8 cellular contexts compared by ENCODE assay signal in genomic region chr6:3231213-3232016, GRCh38. TPM values are rescaled to one million over a fixed set of nuclear protein-coding genes. Genes with fewer than 3 reads are reported as not detected.
DNase-seq lines count a peak whose midpoint lies in the region; ATAC-seq and TF ChIP-seq lines count a peak whose summit lies in the region.

No MANE protein-coding gene starts in this region.

- H3K9me3 ChIP-seq in BE2C (no peaks in the 10 kb centered on the region), aorta (ENCODE audit: control insufficient read depth, low read length) (no peaks in the 10 kb centered on the region)

- H3K4me3 ChIP-seq in BE2C (ENCODE audit: low read depth, low read length) (peak overlapping the region; percentile 94), fibroblast of mammary gland (ENCODE audit: control insufficient read depth, low read depth, low read length) (peak overlapping the region; percentile 51), aorta (ENCODE audit: low read length in 2 of 2) (peak overlapping the region; percentile 9 to 29)

- H3K27ac Mint-ChIP-seq in IgD-negative memory B cell, result peak overlapping the region in 2 of 3 donors; percentile 63 to 82

- peaks cover 17% of the 10 kb centered on the region for H3K27me3 ChIP-seq in BE2C
- H3K27me3 ChIP-seq in aorta (ENCODE audit: control insufficient read depth in 1 of 2, insufficient read depth in 2 of 2, low read length in 1 of 2), result peaks cover 0 to 2% of the 10 kb centered on the region in 2 donors

- no peak overlapping the region for H3K27ac ChIP-seq in aorta (ENCODE audit: low read depth in 1 of 2, low read length in 2 of 2)

- no peaks in the 10 kb centered on the region for H3K9me3 Mint-ChIP-seq in IgD-negative memory B cell

- ATAC-seq in SK-N-SH treated with all-trans-retinoic acid at 6 μM for 48 hours (peak; percentile 60), aorta (ENCODE audit: low FRiP score) (peak; percentile 79), GM18909 (IDR thresholded peaks at IDR 0.05; ENCODE audit: poor library complexity, unreplicated experiment) (no peak), GM18861 (IDR thresholded peaks at IDR 0.05; ENCODE audit: unreplicated experiment) (no peak)

- DNase-seq in BE2C, result peak; percentile 91
- peak; percentile 54 for DNase-seq in fibroblast of mammary gland (ENCODE audit: low read depth)
- DNase-seq in myocyte (ENCODE audit: low read depth), result peak; percentile 92
- peak in 1 of 2 donors; percentile 75 for DNase-seq in aorta

- no peaks in the 10 kb centered on the region for H3K36me3 Mint-ChIP-seq in IgD-negative memory B cell

- H3K4me1 ChIP-seq in BE2C (peaks cover 12% of the 10 kb centered on the region), aorta (ENCODE audit: control insufficient read depth in 1 of 2, insufficient read depth in 2 of 2, low read length in 2 of 2) (no peaks in the 10 kb centered on the region)

- H3K4me1 Mint-ChIP-seq in IgD-negative memory B cell, result peaks cover 21 to 30% (median 25%) of the 10 kb centered on the region in 3 donors

- H3K36me3 ChIP-seq in BE2C (no peaks in the 10 kb centered on the region), aorta (ENCODE audit: control insufficient read depth in 1 of 2, insufficient read depth in 2 of 2, low read length in 1 of 2) (no peaks in the 10 kb centered on the region)

- H3K4me3 Mint-ChIP-seq in IgD-negative memory B cell, result peak overlapping the region; percentile 60 to 91 (median 84)

- intact Hi-C loops in aorta (cut with DNase I), result loop anchor here (5.0 kb wide), 2 partner anchors 69 to 74 kb away; partner anchors contain the start of gene TUBB2A (in 1 of the 2)

- no peak for TF ChIP-seq CTCF in BE2C (IDR thresholded peaks at IDR 0.05; ENCODE audit: low read depth, low read length)
- TF ChIP-seq CTCF in fibroblast of mammary gland (conservative IDR thresholded peaks at IDR 0.05; ENCODE audit: control insufficient read depth, insufficient read depth, low read depth, low read length), result no peak

- WGBS in aorta, 2 donors, result 0 to 1% methylated on average over 50 of the region's 50 CpGs

- H3K27me3 Mint-ChIP-seq in IgD-negative memory B cell, result peaks cover 70% of the 10 kb centered on the region

TF ChIP-seq in SK-N-SH treated with all-trans-retinoic acid at 6 μM for 48 hours, 23 proteins besides CTCF, POLR2A, EP300 and RAD21:
- TF ChIP-seq, protein P1, sequence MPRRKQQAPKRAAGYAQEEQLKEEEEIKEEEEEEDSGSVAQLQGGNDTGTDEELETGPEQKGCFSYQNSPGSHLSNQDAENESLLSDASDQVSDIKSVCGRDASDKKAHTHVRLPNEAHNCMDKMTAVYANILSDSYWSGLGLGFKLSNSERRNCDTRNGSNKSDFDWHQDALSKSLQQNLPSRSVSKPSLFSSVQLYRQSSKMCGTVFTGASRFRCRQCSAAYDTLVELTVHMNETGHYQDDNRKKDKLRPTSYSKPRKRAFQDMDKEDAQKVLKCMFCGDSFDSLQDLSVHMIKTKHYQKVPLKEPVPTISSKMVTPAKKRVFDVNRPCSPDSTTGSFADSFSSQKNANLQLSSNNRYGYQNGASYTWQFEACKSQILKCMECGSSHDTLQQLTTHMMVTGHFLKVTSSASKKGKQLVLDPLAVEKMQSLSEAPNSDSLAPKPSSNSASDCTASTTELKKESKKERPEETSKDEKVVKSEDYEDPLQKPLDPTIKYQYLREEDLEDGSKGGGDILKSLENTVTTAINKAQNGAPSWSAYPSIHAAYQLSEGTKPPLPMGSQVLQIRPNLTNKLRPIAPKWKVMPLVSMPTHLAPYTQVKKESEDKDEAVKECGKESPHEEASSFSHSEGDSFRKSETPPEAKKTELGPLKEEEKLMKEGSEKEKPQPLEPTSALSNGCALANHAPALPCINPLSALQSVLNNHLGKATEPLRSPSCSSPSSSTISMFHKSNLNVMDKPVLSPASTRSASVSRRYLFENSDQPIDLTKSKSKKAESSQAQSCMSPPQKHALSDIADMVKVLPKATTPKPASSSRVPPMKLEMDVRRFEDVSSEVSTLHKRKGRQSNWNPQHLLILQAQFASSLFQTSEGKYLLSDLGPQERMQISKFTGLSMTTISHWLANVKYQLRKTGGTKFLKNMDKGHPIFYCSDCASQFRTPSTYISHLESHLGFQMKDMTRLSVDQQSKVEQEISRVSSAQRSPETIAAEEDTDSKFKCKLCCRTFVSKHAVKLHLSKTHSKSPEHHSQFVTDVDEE (CRISPR knock-in tag; IDR thresholded peaks at IDR 0.05), result peak; percentile 43; the same call in 1 of the 2 replicates
- TF ChIP-seq ESRRG (CRISPR knock-in tag; IDR thresholded peaks at IDR 0.05), result no peak

RNA-seq across cellular contexts. Expression of gene TUBB2B, which starts 4.0 kb away (rescaled TPM):
- 301 TPM for polyA plus RNA-seq in BE2C (2012; ENCODE audit: insufficient read depth, insufficient read length, low read depth)
- polyA plus RNA-seq in IgD-negative memory B cell (0.55 TPM), aorta (1 to 10 TPM; 2.8 to 4.3 TPM)
- total RNA-seq in myocyte (112 and 114 TPM in 2 replicates), aorta (1 to 10 TPM; 5.6 to 6.3 TPM)
- polyA plus RNA-seq in myocyte (2012), result 71.2 TPM

RNA-seq across cellular contexts. Expression of gene PSMG4, which starts 27.3 kb away (rescaled TPM):
- polyA plus RNA-seq in BE2C (2012; ENCODE audit: insufficient read depth, insufficient read length, low read depth), result 54.8 TPM
- polyA plus RNA-seq in IgD-negative memory B cell (43.5 TPM), aorta (10 to 100 TPM; 27.7 to 38.2 TPM)
- total RNA-seq in myocyte (16.8 and 43.0 TPM in 2 replicates), aorta (10 to 100 TPM; 12.0 to 24.3 TPM)
- polyA plus RNA-seq in myocyte (2012), result 29.4 TPM

Comparison
In these comparisons a context has a peak if more than half of its experiments do, and no peak if none do; other contexts are left out.
1. H3K4me3 ChIP-seq: peak in every context shown above with its lines; median percentile 94 in BE2C; 51 in fibroblast of mammary gland; 19 in aorta.
2. ATAC-seq: peak in SK-N-SH treated with all-trans-retinoic acid at 6 μM for 48 hours (single experiment) and aorta (single experiment); none in GM18909 (single experiment) and GM18861 (single experiment).
3. RNA of gene TUBB2B, which starts 4.0 kb away (total RNA-seq): 112 to 114 TPM in myocyte; 5.6 to 6.3 TPM in aorta; every median in the first group is over 10 times any median in the second.